ENCODE assay signal across 12 cellular contexts in the genomic region with DNA sequence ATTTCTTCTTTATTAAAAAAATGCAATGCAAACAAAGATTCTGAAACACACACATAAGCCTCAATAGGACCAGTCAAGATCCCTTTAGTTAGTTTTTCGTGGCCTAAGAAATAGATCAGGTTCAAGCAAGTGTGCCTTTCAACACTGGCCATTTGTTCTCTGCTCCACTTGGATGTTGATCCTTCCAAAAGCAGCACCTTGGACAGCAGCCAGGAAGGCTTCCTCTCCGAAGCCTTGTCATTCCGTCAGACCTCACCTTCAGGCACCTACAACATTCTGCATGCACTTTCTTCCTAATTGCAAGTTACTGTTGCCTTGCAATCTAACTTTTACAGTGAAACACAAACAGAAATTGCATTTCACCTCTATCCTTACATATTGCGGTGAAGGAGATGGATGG.
DNase-seq lines count a peak whose midpoint lies in the region; ATAC-seq and TF ChIP-seq lines count a peak whose summit lies in the region.
"Had no signal": no experiment of that assay in that cellular context is flagged by ENCODE, and none has a peak within 500 bp of the region (broad histone marks: within the 10 kb centered on the region; RNA-seq: fewer than 3 reads in every experiment).

No MANE protein-coding gene starts in this region.

- H3K36me3 Mint-ChIP-seq in immature natural killer cell, result peaks cover 0 to 4% (median 0%) of the 10 kb centered on the region in 3 donors
- H3K36me3 Mint-ChIP-seq: naive B cell had no signal

- H3K4me1 Mint-ChIP-seq in immature natural killer cell, result no peaks in the 10 kb centered on the region
- H3K4me1 Mint-ChIP-seq: activated B cell treated with CpG ODN at 0.5 μM for 24 hours, naive B cell had no signal

- ATAC-seq in HG03342 (IDR thresholded peaks at IDR 0.05; ENCODE audit: unreplicated experiment), result no peak

- DNase-seq in Ammon's horn (ENCODE audit: low spot score) (peak; percentile 21), HuH-7 (ENCODE audit: low spot score) (peak; percentile 3), astrocyte of the cerebellum (ENCODE audit: low read depth) (peak; percentile 9), iPS-NIHi7 (ENCODE audit: extremely low spot score) (peak; percentile 69), NCI-H1105 treated with DMSO at 0.1 percent for 48 hours (lab: John Stamatoyannopoulos, UW) (no peak), NCI-H2227 treated with DMSO at 0.1 percent for 48 hours (lab: John Stamatoyannopoulos, UW) (no peak), immature natural killer cell (no peak)
- DNase-seq: activated B cell treated with CpG ODN at 0.5 μM for 24 hours, GF-D8, naive B cell had no signal

- no peak overlapping the region for H3K4me3 Mint-ChIP-seq in immature natural killer cell
- H3K4me3 Mint-ChIP-seq: activated B cell treated with CpG ODN at 0.5 μM for 24 hours, naive B cell had no signal

- TF ChIP-seq CTCF in astrocyte of the cerebellum (IDR thresholded peaks at IDR 0.05; ENCODE audit: low read depth, low read length, missing control alignments), result no peak

- no peak overlapping the region for H3K4me3 ChIP-seq in astrocyte of the cerebellum (ENCODE audit: low read depth, low read length)
- H3K4me3 ChIP-seq: dorsolateral prefrontal cortex had no signal

- in situ Hi-C loops in astrocyte of the cerebellum (cut with HindIII; ENCODE audit: low sequenced_read_pairs), result no loop called here

- peaks cover 0 to 2% (median 1%) of the 10 kb centered on the region in 3 donors for H3K27me3 Mint-ChIP-seq in immature natural killer cell (ENCODE audit: low read depth in 3 of 3)
- H3K27me3 Mint-ChIP-seq: activated B cell treated with CpG ODN at 0.5 μM for 24 hours, naive B cell had no signal

- H3K27ac Mint-ChIP-seq in immature natural killer cell, result no peak overlapping the region
- H3K27ac Mint-ChIP-seq: activated B cell treated with CpG ODN at 0.5 μM for 24 hours, naive B cell had no signal

- peaks cover 0 to 3% (median under 1%) of the 10 kb centered on the region in 6 donors for H3K9me3 Mint-ChIP-seq in immature natural killer cell
- H3K9me3 Mint-ChIP-seq: activated B cell treated with CpG ODN at 0.5 μM for 24 hours had no signal

Comparison
In these comparisons a context has a peak if more than half of its experiments do, and no peak if none do; other contexts are left out.
1. DNase-seq: peak in Ammon's horn (single experiment), HuH-7 (single experiment), astrocyte of the cerebellum (single experiment) and iPS-NIHi7 (single experiment); none in NCI-H1105 treated with DMSO at 0.1 percent for 48 hours (single experiment), NCI-H2227 treated with DMSO at 0.1 percent for 48 hours (single experiment) and immature natural killer cell (0 of 3).